In genomic region chr15:49110158-49110944, GRCh38 we compare ENCODE assay signal across 1 cellular context.
TF ChIP-seq lines count a peak whose summit lies in the region.

No MANE protein-coding gene starts in this region.

TF ChIP-seq in H1, 55 proteins besides CTCF, POLR2A, EP300 and RAD21:
- TF ChIP-seq CBX5 (IDR thresholded peaks at IDR 0.05; ENCODE audit: low read depth, low read length) (no peak), RNF2 (IDR thresholded peaks at IDR 0.05; ENCODE audit: borderline replicate concordance, low read depth, low read length, missing control alignments, poor library complexity, severe bottlenecking) (no peak), RBBP5 (IDR thresholded peaks at IDR 0.05; ENCODE audit: borderline replicate concordance, low read depth, low read length) (no peak), SP1 (IDR thresholded peaks at IDR 0.05; ENCODE audit: low read depth, low read length) (0 out of 2 replicates have a peak, but pooled peaks have one; percentile 7), POLR2AphosphoS5 (IDR thresholded peaks at IDR 0.05; ENCODE audit: low read depth, low read length) (peak; percentile 72), TCF12 (IDR thresholded peaks at IDR 0.05; ENCODE audit: low read depth, low read length) (peak; percentile 13; the same call in 1 of the 2 replicates), NRF1 (IDR thresholded peaks at IDR 0.05; ENCODE audit: low read depth, low read length) (no peak), TEAD4 (IDR thresholded peaks at IDR 0.05; ENCODE audit: low read depth, low read length) (peak; percentile 76)
